In genomic region chr12:132190012-132190755, GRCh38 we compare ENCODE assay signal across 2 cellular contexts.
A peak's percentile ranks its signal among the peaks of the same experiment; 100 is the strongest.
TF ChIP-seq lines count a peak whose summit lies in the region.

No MANE protein-coding gene starts in this region.

TF ChIP-seq in GM12878, 131 proteins besides CTCF, POLR2A, EP300 and RAD21:
- TF ChIP-seq FOXK2 (IDR thresholded peaks at IDR 0.05): no peak
- no peak for TF ChIP-seq PRDM15 (CRISPR knock-in tag; IDR thresholded peaks at IDR 0.05)
- no peak for TF ChIP-seq NR2F1 (conservative IDR thresholded peaks at IDR 0.05)
- TF ChIP-seq SMAD5 (IDR thresholded peaks at IDR 0.05; ENCODE audit: low read depth): no peak
- TF ChIP-seq IRF4 (IDR thresholded peaks at IDR 0.05; ENCODE audit: low read depth, low read length): no peak
- TF ChIP-seq ESRRA (IDR thresholded peaks at IDR 0.05; ENCODE audit: low read length): no peak
- no peak for TF ChIP-seq STAT1 (conservative IDR thresholded peaks at IDR 0.05)
- TF ChIP-seq PAX5 (IDR thresholded peaks at IDR 0.05; ENCODE audit: borderline replicate concordance, low read depth, low read length): no peak
- TF ChIP-seq NR2C2 (IDR thresholded peaks at IDR 0.05; ENCODE audit: borderline replicate concordance, control insufficient read depth, insufficient read length, low read depth): no peak
- no peak for TF ChIP-seq SP1 (IDR thresholded peaks at IDR 0.05; ENCODE audit: low read depth, low read length)
- TF ChIP-seq MXI1 (IDR thresholded peaks at IDR 0.05; ENCODE audit: low read depth, low read length): no peak
- no peak for TF ChIP-seq SPI1 (IDR thresholded peaks at IDR 0.05; ENCODE audit: borderline replicate concordance, insufficient read depth, low read depth, low read length)

TF ChIP-seq in HepG2, 621 proteins besides CTCF, POLR2A, EP300 and RAD21:
- TF ChIP-seq ZNF446 (CRISPR knock-in tag; IDR thresholded peaks at IDR 0.05) (no peak), KLF9 (CRISPR knock-in tag; IDR thresholded peaks at IDR 0.05; ENCODE audit: low read depth) (no peak), ZNF704 (CRISPR knock-in tag; IDR thresholded peaks at IDR 0.05; ENCODE audit: borderline replicate concordance) (no peak), KDM5B (CRISPR knock-in tag; IDR thresholded peaks at IDR 0.05; ENCODE audit: borderline replicate concordance) (0 out of 2 replicates have a peak, but pooled peaks have one; percentile 12), ZMAT5 (CRISPR knock-in tag; IDR thresholded peaks at IDR 0.05; ENCODE audit: borderline replicate concordance, low read depth) (no peak)
